ENCODE assay signal across 26 cellular contexts in genomic region chr5:74188341-74188740, GRCh38.
"Had no signal": no experiment of that assay in that cellular context is flagged by ENCODE, and none has a peak within 500 bp of the region (broad histone marks: within the 10 kb centered on the region; RNA-seq: fewer than 3 reads in every experiment).

No MANE protein-coding gene starts in this region.

- H3K4me3 ChIP-seq: colonic mucosa, esophagus squamous epithelium, gastrocnemius medialis, heart right ventricle, left lung, lower lobe of right lung, mucosa of descending colon had no signal

- FAIRE-seq: endometrium, islet of Langerhans, keratinocyte had no signal

- H3K27ac Mint-ChIP-seq: dendritic cell treated with granulocyte-macrophage colony-stimulating factor and Interleukin-4, amounts not matched to agents 40 ng/mL and 50 ng/mL, for 4 days; effector memory CD8-positive, alpha-beta T cell; endodermal cell had no signal

- H3K27me3 ChIP-seq: colonic mucosa, esophagus squamous epithelium, gastrocnemius medialis, heart right ventricle, left lung had no signal

- H3K36me3 ChIP-seq: colonic mucosa, esophagus squamous epithelium, gastrocnemius medialis, heart right ventricle, left lung, lower lobe of right lung had no signal

- DNase-seq: colonic mucosa; cortex of kidney; effector CD8-positive, alpha-beta T cell; effector memory CD8-positive, alpha-beta T cell; erythroblast; esophagus squamous epithelium; foreskin fibroblast; foreskin melanocyte; gastrocnemius medialis; glutamatergic neuron; heart right ventricle; hippocampal formation; left cardiac atrium; left lung; left ventricle myocardium superior; lower lobe of right lung; mesenchymal stem cell; mucosa of descending colon had no signal

- H3K4me3 Mint-ChIP-seq: dendritic cell treated with granulocyte-macrophage colony-stimulating factor and Interleukin-4, amounts not matched to agents 40 ng/mL and 50 ng/mL, for 4 days; effector memory CD8-positive, alpha-beta T cell; endodermal cell; mesothelial cell of epicardium had no signal

- H3K9me3 ChIP-seq: colonic mucosa, esophagus squamous epithelium, gastrocnemius medialis, left lung, lower lobe of right lung, mucosa of descending colon had no signal

- H3K9me3 Mint-ChIP-seq: dendritic cell treated with granulocyte-macrophage colony-stimulating factor and Interleukin-4, amounts not matched to agents 40 ng/mL and 50 ng/mL, for 4 days; effector memory CD8-positive, alpha-beta T cell; endodermal cell had no signal

- H3K4me1 ChIP-seq: colonic mucosa, esophagus squamous epithelium, left lung, lower lobe of right lung had no signal

- ATAC-seq: effector memory CD8-positive, alpha-beta T cell; esophagus mucosa; gastrocnemius medialis; heart right ventricle; left cardiac atrium; left lung; left ventricle myocardium superior; lower lobe of right lung; mucosa of descending colon had no signal

- H3K27ac ChIP-seq: colonic mucosa, epithelial cell of prostate, esophagus squamous epithelium, gastrocnemius medialis, heart right ventricle, left lung, lower lobe of right lung had no signal
